8 cellular contexts compared by ENCODE assay signal in the genomic region with DNA sequence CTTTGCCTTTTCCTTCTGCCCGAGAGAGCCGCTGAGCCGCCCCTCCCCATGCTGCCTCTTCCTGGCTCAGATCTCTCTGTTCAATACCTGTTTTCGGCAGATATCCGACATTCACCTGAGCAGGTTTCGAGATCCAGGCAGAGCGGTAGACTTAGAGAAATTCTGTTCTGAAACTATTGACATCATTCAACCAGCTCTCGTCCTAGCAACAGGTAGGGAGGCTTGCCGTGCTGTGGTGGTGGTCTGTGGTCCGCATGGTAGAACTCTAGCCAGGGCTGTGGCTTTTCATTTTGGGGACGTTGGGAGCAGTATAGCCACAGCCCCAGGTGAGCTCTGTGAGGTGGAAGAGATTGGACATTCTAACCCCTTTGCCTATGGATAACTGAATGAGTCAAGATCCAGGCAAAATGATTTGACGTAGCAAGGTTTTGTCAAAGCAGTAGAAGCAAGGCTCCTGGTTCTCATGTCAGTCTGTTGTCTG. TPM values are rescaled to one million over a fixed set of nuclear protein-coding genes. Genes with fewer than 3 reads are reported as not detected.
DNase-seq lines count a peak whose midpoint lies in the region; TF ChIP-seq lines count a peak whose summit lies in the region.

No MANE protein-coding gene starts in this region.

- H3K9me3 ChIP-seq in tibial artery = no peaks in the 10 kb centered on the region

- H3K9me3 Mint-ChIP-seq in activated CD4-positive, alpha-beta T cell treated with anti-CD3 and anti-CD28 coated beads, Interleukin-2, amount 10 ng/mL, durations not matched to agents 24 days and 14 days = no peaks in the 10 kb centered on the region

- TF ChIP-seq CTCF in LNCaP clone FGC (IDR thresholded peaks at IDR 0.05; ENCODE audit: control insufficient read depth, extremely low read depth, insufficient read depth) = no peak
- TF ChIP-seq CTCF in lower leg skin (IDR thresholded peaks at IDR 0.05) = no peak
- TF ChIP-seq CTCF in tibial artery (IDR thresholded peaks at IDR 0.05) = no peak

- peak overlapping the region; percentile 89 for H3K4me3 Mint-ChIP-seq in activated CD4-positive, alpha-beta T cell treated with anti-CD3 and anti-CD28 coated beads, Interleukin-2, amount 10 ng/mL, durations not matched to agents 24 days and 14 days

- peaks cover 29% of the 10 kb centered on the region for H3K36me3 Mint-ChIP-seq in activated CD4-positive, alpha-beta T cell treated with anti-CD3 and anti-CD28 coated beads, Interleukin-2, amount 10 ng/mL, durations not matched to agents 24 days and 14 days (ENCODE audit: low read depth)

- no peak for TF ChIP-seq POLR2A in lower leg skin (IDR thresholded peaks at IDR 0.05)

- H3K4me1 Mint-ChIP-seq in activated CD4-positive, alpha-beta T cell treated with anti-CD3 and anti-CD28 coated beads, Interleukin-2, amount 10 ng/mL, durations not matched to agents 24 days and 14 days = peaks cover 29% of the 10 kb centered on the region

- H3K36me3 ChIP-seq in tibial artery = peaks cover 23 to 37% (median 26%) of the 10 kb centered on the region in 3 donors

- WGBS in lower leg skin, 2 donors = 5 to 15% methylated on average over 12 of the region's 12 CpGs

- H3K27ac ChIP-seq in tibial artery = peak overlapping the region; percentile 82 to 88

- H3K4me1 ChIP-seq in tibial artery = peaks cover 0 to 15% (median 8%) of the 10 kb centered on the region in 4 donors

- H3K27me3 ChIP-seq in tibial artery = no peaks in the 10 kb centered on the region

- peak overlapping the region; percentile 66 for H3K4me3 ChIP-seq in LNCaP clone FGC (ENCODE audit: low read depth, low read length)
- peak overlapping the region; percentile 91 for H3K4me3 ChIP-seq in lower leg skin (ENCODE audit: low read depth, poor library complexity, severe bottlenecking)
- H3K4me3 ChIP-seq in tibial artery = peak overlapping the region; percentile 76 to 87

- in situ Hi-C loops in T47D (cut with HindIII; ENCODE audit: low pct_unique_long_range_greater_than_20kb, low sequenced_read_pairs) = no loop called here

- H3K27ac Mint-ChIP-seq in activated CD4-positive, alpha-beta T cell treated with anti-CD3 and anti-CD28 coated beads, Interleukin-2, amount 10 ng/mL, durations not matched to agents 24 days and 14 days = peak overlapping the region; percentile 82

- intact Hi-C loops in activated CD4-positive, alpha-beta T cell treated with anti-CD3 and anti-CD28 coated beads, Interleukin-2, amount 10 ng/mL, durations not matched to agents 24 days and 14 days (cut with micrococcal nuclease) = loop anchor here (5.0 kb wide), 1 partner anchor 53 kb away; a partner anchor contains a TSS
- intact Hi-C loops in lower leg skin (cut with DNase I; ENCODE audit: low total_unique reads) = no loop called here
- intact Hi-C loops in tibial artery (cut with DNase I; ENCODE audit: low total_unique reads) = no loop called here

- H3K27me3 Mint-ChIP-seq in activated CD4-positive, alpha-beta T cell treated with anti-CD3 and anti-CD28 coated beads, Interleukin-2, amount 10 ng/mL, durations not matched to agents 24 days and 14 days = peaks cover 5% of the 10 kb centered on the region

- peak; percentile 71 for DNase-seq in activated CD4-positive, alpha-beta T cell treated with anti-CD3 and anti-CD28 coated beads, Interleukin-2, amount 10 ng/mL, durations not matched to agents 24 days and 14 days
- no peak for DNase-seq in activated CD4-positive, alpha-beta T cell treated with anti-CD3 and anti-CD28 coated beads, Interleukin-2, amount 50 U/mL, for 48 hours
- DNase-seq in LNCaP clone FGC (ENCODE audit: low read depth) = no peak
- peak; percentile 11 to 18 for DNase-seq in T47D (ENCODE audit: low read depth in 1 of 2, low spot score in 1 of 2)
- DNase-seq in lower leg skin (ENCODE audit: low spot score in 2 of 2) = no peak
- DNase-seq in tibial artery = no peak
- DNase-seq in SW 1271 (lab: John Stamatoyannopoulos, UW) = no peak
- no peak for DNase-seq in stimulated activated CD4-positive, alpha-beta T cell treated with anti-CD3 and anti-CD28 coated beads, Interleukin-2, amount 100 ng/mL, for 24 hours

RNA-seq across cellular contexts. Expression of a gene that starts 0.8 kb away (rescaled TPM):
- 14.7 and 18.7 TPM in 2 replicates for total RNA-seq in activated CD4-positive, alpha-beta T cell treated with anti-CD3 and anti-CD28 coated beads, Interleukin-2, amount 10 ng/mL, durations not matched to agents 24 days and 14 days
- 10 to 100 TPM; 10.7 to 33.4 (median 20.0) TPM for total RNA-seq in lower leg skin

RNA-seq across cellular contexts. Expression of a gene that starts 28.4 kb away (rescaled TPM):
- total RNA-seq in activated CD4-positive, alpha-beta T cell treated with anti-CD3 and anti-CD28 coated beads, Interleukin-2, amount 10 ng/mL, durations not matched to agents 24 days and 14 days = 31.6 and 34.3 TPM in 2 replicates
- 10 to 100 TPM; 11.6 to 38.2 (median 17.2) TPM for total RNA-seq in lower leg skin

RNA-seq across cellular contexts. Expression of a gene that starts 51.0 kb away (rescaled TPM):
- total RNA-seq in activated CD4-positive, alpha-beta T cell treated with anti-CD3 and anti-CD28 coated beads, Interleukin-2, amount 10 ng/mL, durations not matched to agents 24 days and 14 days = 49.2 and 54.1 TPM in 2 replicates
- total RNA-seq in lower leg skin = 100 to 1,000 TPM in 3 of 4 donors, 10 to 100 TPM in 1; 74.9 to 166 (median 114) TPM

Comparison
In these comparisons a context has a peak if more than half of its experiments do, and no peak if none do; other contexts are left out.
1. DNase-seq: peak in activated CD4-positive, alpha-beta T cell treated with anti-CD3 and anti-CD28 coated beads, Interleukin-2, amount 10 ng/mL, durations not matched to agents 24 days and 14 days (single experiment) and T47D (2 of 2); none in activated CD4-positive, alpha-beta T cell treated with anti-CD3 and anti-CD28 coated beads, Interleukin-2, amount 50 U/mL, for 48 hours (0 of 2), LNCaP clone FGC (single experiment), lower leg skin (0 of 2), tibial artery (0 of 2), SW 1271 (0 of 2) and stimulated activated CD4-positive, alpha-beta T cell treated with anti-CD3 and anti-CD28 coated beads, Interleukin-2, amount 100 ng/mL, for 24 hours (0 of 2).
2. Peak in every context shown above with its lines, with median percentiles within 50 percentile points of each other: H3K4me3 ChIP-seq.